In genomic region chr3:50390523-50391177, GRCh38 we compare ENCODE assay signal across 11 cellular contexts. TPM values are rescaled to one million over a fixed set of nuclear protein-coding genes. Genes with fewer than 3 reads are reported as not detected.
DNase-seq lines count a peak whose midpoint lies in the region; ATAC-seq, FAIRE-seq and TF ChIP-seq lines count a peak whose summit lies in the region.
"Had no signal": no experiment of that assay in that cellular context is flagged by ENCODE, and none has a peak within 500 bp of the region (broad histone marks: within the 10 kb centered on the region; RNA-seq: fewer than 3 reads in every experiment).

No MANE protein-coding gene starts in this region.

- no peak overlapping the region for H3K4me3 ChIP-seq in RWPE2 (ENCODE audit: severe bottlenecking)
- no peak overlapping the region for H3K4me3 ChIP-seq in gastroesophageal sphincter

- FAIRE-seq in HTR-8/SVneo (lab: Jason Lieb, UNC): no peak

- DNase-seq in DMS153 (lab: John Stamatoyannopoulos, UW): peak; percentile 10
- DNase-seq in RWPE2 (ENCODE audit: low spot score): no peak
- DNase-seq in occipital lobe (lab: John Stamatoyannopoulos, UW): peak; percentile 29
- no peak for DNase-seq in HTR-8/SVneo (ENCODE audit: insufficient read length, low spot score)
- DNase-seq in NCI-H526 (lab: John Stamatoyannopoulos, UW): no peak
- DNase-seq: effector CD4-positive, alpha-beta T cell; immature natural killer cell; SIG-M5 had no signal

- no peak for TF ChIP-seq POLR2A in gastroesophageal sphincter (IDR thresholded peaks at IDR 0.05)

- WGBS in gastroesophageal sphincter (ENCODE audit: low coverage in 1 of 2), 2 donors: 80% methylated on average over 1 of the region's 11 CpGs; no CpG with 5 or more reads in 1 of the 2 donors

- H3K36me3 ChIP-seq in RWPE2 (ENCODE audit: low read depth) (no peaks in the 10 kb centered on the region), gastroesophageal sphincter (no peaks in the 10 kb centered on the region)

- TF ChIP-seq CTCF in RWPE2 (IDR thresholded peaks at IDR 0.05; ENCODE audit: poor library complexity, severe bottlenecking) (no peak), gastroesophageal sphincter (IDR thresholded peaks at IDR 0.05) (no peak)

- no peak for TF ChIP-seq EP300 in gastroesophageal sphincter (IDR thresholded peaks at IDR 0.05)

- H3K27ac ChIP-seq in RWPE2 (ENCODE audit: poor library complexity, severe bottlenecking): no peak overlapping the region
- no peak overlapping the region for H3K27ac ChIP-seq in gastroesophageal sphincter

- H3K27me3 ChIP-seq in RWPE2 (ENCODE audit: insufficient read depth, poor library complexity, severe bottlenecking): no peaks in the 10 kb centered on the region
- H3K27me3 ChIP-seq in gastroesophageal sphincter: no peaks in the 10 kb centered on the region

- H3K4me1 ChIP-seq in RWPE2 (ENCODE audit: insufficient read depth, poor library complexity, severe bottlenecking) (no peaks in the 10 kb centered on the region), gastroesophageal sphincter (peaks cover 0 to 9% (median 0%) of the 10 kb centered on the region in 3 donors)

- H3K9me3 ChIP-seq in RWPE2 (ENCODE audit: severe bottlenecking) (no peaks in the 10 kb centered on the region), gastroesophageal sphincter (no peaks in the 10 kb centered on the region)

- ATAC-seq in RWPE2 (ENCODE audit: low read depth) (peak; percentile 53), gastroesophageal sphincter (peak; percentile 21), HG02981 (IDR thresholded peaks at IDR 0.05; ENCODE audit: unreplicated experiment) (no peak), GM19324 (IDR thresholded peaks at IDR 0.05; ENCODE audit: low FRiP score, unreplicated experiment) (no peak)

RNA-seq across cellular contexts. Expression of gene TMEM115, which starts 31.3 kb away (rescaled TPM):
- total RNA-seq in gastroesophageal sphincter: 10 to 100 TPM; 41.1 to 66.2 (median 55.7) TPM
- total RNA-seq in occipital lobe: 19.8 TPM

RNA-seq across cellular contexts. Expression of gene CYB561D2, which starts 40.0 kb away (rescaled TPM):
- total RNA-seq in gastroesophageal sphincter: 10 to 100 TPM in 1 of 4 donors, 1 to 10 TPM in 3; 4.7 to 10.9 (median 9.0) TPM
- 10.0 TPM for total RNA-seq in occipital lobe

RNA-seq across cellular contexts. Expression of gene NPRL2, which starts 40.1 kb away (rescaled TPM):
- 10 to 100 TPM; 14.0 to 26.6 (median 19.5) TPM for total RNA-seq in gastroesophageal sphincter
- total RNA-seq in occipital lobe: 19.0 TPM

RNA-seq across cellular contexts. Expression of gene ZMYND10, which starts 45.1 kb away (rescaled TPM):
- total RNA-seq in gastroesophageal sphincter (under 1 TPM in 1 of 4 donors, not detected in 3; 0.54 TPM), occipital lobe (2.5 TPM)

RNA-seq across cellular contexts. Expression of gene RASSF1, which starts 50.0 kb away (rescaled TPM):
- total RNA-seq in gastroesophageal sphincter: 10 to 100 TPM; 24.5 to 40.3 (median 26.9) TPM
- total RNA-seq in occipital lobe: 7.8 TPM

Comparison
In these comparisons a context has a peak if more than half of its experiments do, and no peak if none do; other contexts are left out.
1. DNase-seq: peak in DMS153 (single experiment) and occipital lobe (single experiment); none in RWPE2 (single experiment), HTR-8/SVneo (single experiment) and NCI-H526 (0 of 2).
2. ATAC-seq: peak in RWPE2 (single experiment) and gastroesophageal sphincter (single experiment); none in HG02981 (single experiment) and GM19324 (single experiment).